Comparison of ENCODE assay signal across 1 cellular context in genomic region chr20:53941680-53942079, GRCh38.
TF ChIP-seq lines count a peak whose summit lies in the region.

No MANE protein-coding gene starts in this region.

TF ChIP-seq in HCT116, 20 proteins besides CTCF, POLR2A, EP300 and RAD21 (continued from another document):
- TF ChIP-seq REST (IDR thresholded peaks at IDR 0.05; ENCODE audit: low read depth) (no peak), ZNF274 (IDR thresholded peaks at IDR 0.05; ENCODE audit: low read depth, low read length) (no peak), POLR2AphosphoS5 (IDR thresholded peaks at IDR 0.05; ENCODE audit: low read depth, low read length) (no peak)
